8 cellular contexts compared by ENCODE assay signal in genomic region chr21:29196021-29196663, GRCh38.
DNase-seq lines count a peak whose midpoint lies in the region; ATAC-seq and TF ChIP-seq lines count a peak whose summit lies in the region.

No MANE protein-coding gene starts in this region.

- no peaks in the 10 kb centered on the region for H3K36me3 ChIP-seq in PC-9 (ENCODE audit: low read depth)

- peaks cover 2% of the 10 kb centered on the region for H3K27me3 Mint-ChIP-seq in activated T-cell treated with anti-CD3 and anti-CD28 coated beads, Interleukin-2, amount 50 U/mL, for 24 hours

- peaks cover 64% of the 10 kb centered on the region for H3K4me1 ChIP-seq in PC-9 (replicated peaks; ENCODE audit: insufficient read depth)
- peaks cover 18% of the 10 kb centered on the region for H3K4me1 ChIP-seq in foreskin keratinocyte

- peaks cover 18% of the 10 kb centered on the region for H3K36me3 Mint-ChIP-seq in activated T-cell treated with anti-CD3 and anti-CD28 coated beads, Interleukin-2, amount 50 U/mL, for 24 hours (ENCODE audit: low read depth)

- no peaks in the 10 kb centered on the region for H4K20me1 ChIP-seq in PC-9 (ENCODE audit: insufficient read depth)

- no peaks in the 10 kb centered on the region for H3K79me2 ChIP-seq in PC-9 (ENCODE audit: low read depth)

- H3K4me3 ChIP-seq in PC-9: no peak overlapping the region
- H3K4me3 ChIP-seq in retinal pigment epithelial cell (ENCODE audit: low read length): peak overlapping the region; percentile 5

- peak overlapping the region; percentile 73 for H3K4me3 Mint-ChIP-seq in activated T-cell treated with anti-CD3 and anti-CD28 coated beads, Interleukin-2, amount 50 U/mL, for 24 hours

- CTCF ChIA-PET in PC-9 (lab: Charles Lee): no interaction called here

- TF ChIP-seq CTCF in PC-9 (conservative IDR thresholded peaks at IDR 0.05) (peak; percentile 49), foreskin keratinocyte (conservative IDR thresholded peaks at IDR 0.05) (peak; percentile 78), retinal pigment epithelial cell (conservative IDR thresholded peaks at IDR 0.05; ENCODE audit: low read depth, low read length) (peak; percentile 51)

- H3K9me2 ChIP-seq in PC-9 (ENCODE audit: insufficient read depth): no peaks in the 10 kb centered on the region

- H3K9me3 ChIP-seq in PC-9 (ENCODE audit: insufficient read depth, low read depth): peaks cover 18% of the 10 kb centered on the region; the same call in 1 of the 2 replicates

- H3K4me1 Mint-ChIP-seq in activated T-cell treated with anti-CD3 and anti-CD28 coated beads, Interleukin-2, amount 50 U/mL, for 24 hours (ENCODE audit: low read depth): peaks cover 41% of the 10 kb centered on the region

- DNase-seq in NK-92 treated with Interleukin-12 subunit alpha and Interleukin-12 subunit beta, amount 100 ng/mL, for 24 hours (lab: John Stamatoyannopoulos, UW): peak; percentile 53
- DNase-seq in NK-92 (lab: John Stamatoyannopoulos, UW; ENCODE audit: unreplicated experiment): no peak
- DNase-seq in PC-9: peak; percentile 39 to 87
- DNase-seq in activated T-cell treated with anti-CD3 and anti-CD28 coated beads, Interleukin-2, amount 50 U/mL, for 24 hours: peak; percentile 51
- peak; percentile 83 to 93 for DNase-seq in foreskin keratinocyte
- DNase-seq in retinal pigment epithelial cell (ENCODE audit: low read depth): peak; percentile 51
- no peak for DNase-seq in NCI-H187 (lab: John Stamatoyannopoulos, UW)

- no peaks in the 10 kb centered on the region for H3K27me3 ChIP-seq in PC-9 (ENCODE audit: insufficient read depth, low read depth)
- H3K27me3 ChIP-seq in foreskin keratinocyte: no peaks in the 10 kb centered on the region

- intact Hi-C loops in PC-9 (cut with micrococcal nuclease; ENCODE audit: unreplicated experiment): loop anchor here (1.0 kb wide), 1 partner anchor 22 kb away; no protein-coding TSS in a partner anchor

- POLR2A ChIA-PET in PC-9 (lab: Charles Lee; ENCODE audit: unreplicated experiment): no interaction called here

- H3F3A ChIP-seq in PC-9 (ENCODE audit: insufficient read depth, low read depth): peaks cover 49% of the 10 kb centered on the region

- H3K27ac ChIP-seq in PC-9 (peak overlapping the region; percentile 92), foreskin keratinocyte (peak overlapping the region; percentile 69)

- peaks cover 30% of the 10 kb centered on the region for H3K9me3 Mint-ChIP-seq in activated T-cell treated with anti-CD3 and anti-CD28 coated beads, Interleukin-2, amount 50 U/mL, for 24 hours

- ATAC-seq in HG03039 (IDR thresholded peaks at IDR 0.05; ENCODE audit: unreplicated experiment) (peak; percentile 89), foreskin keratinocyte (peak; percentile 99)

- peak overlapping the region; percentile 85 for H3K27ac Mint-ChIP-seq in activated T-cell treated with anti-CD3 and anti-CD28 coated beads, Interleukin-2, amount 50 U/mL, for 24 hours

- no TSS peak for BruUV-seq in PC-9 (replicated peaks; lab: Mats Ljungman, UMichigan)

- H2AFZ ChIP-seq in PC-9: no peak overlapping the region

- H3K4me2 ChIP-seq in PC-9: peak overlapping the region; percentile 67

Comparison
In these comparisons a context has a peak if more than half of its experiments do, and no peak if none do; other contexts are left out.
1. DNase-seq: peak in NK-92 treated with Interleukin-12 subunit alpha and Interleukin-12 subunit beta, amount 100 ng/mL, for 24 hours (single experiment), PC-9 (2 of 2), activated T-cell treated with anti-CD3 and anti-CD28 coated beads, Interleukin-2, amount 50 U/mL, for 24 hours (single experiment), foreskin keratinocyte (2 of 2) and retinal pigment epithelial cell (single experiment); none in NK-92 (single experiment) and NCI-H187 (0 of 2).
2. Peak in every context shown above with its lines, with median percentiles within 50 percentile points of each other: CTCF ChIP-seq.